In genomic region chr14:64118892-64119291, GRCh38 we compare ENCODE assay signal across 1 cellular context.
TF ChIP-seq lines count a peak whose summit lies in the region.

No MANE protein-coding gene starts in this region.

TF ChIP-seq in liver, 16 proteins besides CTCF, POLR2A, EP300 and RAD21:
- TF ChIP-seq, protein P1, sequence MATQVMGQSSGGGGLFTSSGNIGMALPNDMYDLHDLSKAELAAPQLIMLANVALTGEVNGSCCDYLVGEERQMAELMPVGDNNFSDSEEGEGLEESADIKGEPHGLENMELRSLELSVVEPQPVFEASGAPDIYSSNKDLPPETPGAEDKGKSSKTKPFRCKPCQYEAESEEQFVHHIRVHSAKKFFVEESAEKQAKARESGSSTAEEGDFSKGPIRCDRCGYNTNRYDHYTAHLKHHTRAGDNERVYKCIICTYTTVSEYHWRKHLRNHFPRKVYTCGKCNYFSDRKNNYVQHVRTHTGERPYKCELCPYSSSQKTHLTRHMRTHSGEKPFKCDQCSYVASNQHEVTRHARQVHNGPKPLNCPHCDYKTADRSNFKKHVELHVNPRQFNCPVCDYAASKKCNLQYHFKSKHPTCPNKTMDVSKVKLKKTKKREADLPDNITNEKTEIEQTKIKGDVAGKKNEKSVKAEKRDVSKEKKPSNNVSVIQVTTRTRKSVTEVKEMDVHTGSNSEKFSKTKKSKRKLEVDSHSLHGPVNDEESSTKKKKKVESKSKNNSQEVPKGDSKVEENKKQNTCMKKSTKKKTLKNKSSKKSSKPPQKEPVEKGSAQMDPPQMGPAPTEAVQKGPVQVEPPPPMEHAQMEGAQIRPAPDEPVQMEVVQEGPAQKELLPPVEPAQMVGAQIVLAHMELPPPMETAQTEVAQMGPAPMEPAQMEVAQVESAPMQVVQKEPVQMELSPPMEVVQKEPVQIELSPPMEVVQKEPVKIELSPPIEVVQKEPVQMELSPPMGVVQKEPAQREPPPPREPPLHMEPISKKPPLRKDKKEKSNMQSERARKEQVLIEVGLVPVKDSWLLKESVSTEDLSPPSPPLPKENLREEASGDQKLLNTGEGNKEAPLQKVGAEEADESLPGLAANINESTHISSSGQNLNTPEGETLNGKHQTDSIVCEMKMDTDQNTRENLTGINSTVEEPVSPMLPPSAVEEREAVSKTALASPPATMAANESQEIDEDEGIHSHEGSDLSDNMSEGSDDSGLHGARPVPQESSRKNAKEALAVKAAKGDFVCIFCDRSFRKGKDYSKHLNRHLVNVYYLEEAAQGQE (IDR thresholded peaks at IDR 0.05), result no peak
- TF ChIP-seq, protein P2, sequence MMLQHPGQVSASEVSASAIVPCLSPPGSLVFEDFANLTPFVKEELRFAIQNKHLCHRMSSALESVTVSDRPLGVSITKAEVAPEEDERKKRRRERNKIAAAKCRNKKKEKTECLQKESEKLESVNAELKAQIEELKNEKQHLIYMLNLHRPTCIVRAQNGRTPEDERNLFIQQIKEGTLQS (IDR thresholded peaks at IDR 0.05), result no peak
- TF ChIP-seq ZBTB33 (IDR thresholded peaks at IDR 0.05) (no peak), EGR1 (IDR thresholded peaks at IDR 0.05; ENCODE audit: low read depth in 2 of 2) (no peak), JUND (IDR thresholded peaks at IDR 0.05) (no peak), HNF4A (conservative IDR thresholded peaks at IDR 0.05) (no peak), NR2F2 (IDR thresholded peaks at IDR 0.05) (no peak), TAF1 (conservative IDR thresholded peaks at IDR 0.05) (no peak), YY1 (IDR thresholded peaks at IDR 0.05) (no peak), HNF4G (IDR thresholded peaks at IDR 0.05) (no peak), GABPA (IDR thresholded peaks at IDR 0.05 in 1 of 2, conservative IDR thresholded peaks at IDR 0.05 in 1 of 2) (no peak), FOXA2 (IDR thresholded peaks at IDR 0.05) (no peak), SP1 (IDR thresholded peaks at IDR 0.05) (no peak), FOXA1 (IDR thresholded peaks at IDR 0.05) (no peak), RXRA (IDR thresholded peaks at IDR 0.05) (no peak)
- TF ChIP-seq, protein P3, sequence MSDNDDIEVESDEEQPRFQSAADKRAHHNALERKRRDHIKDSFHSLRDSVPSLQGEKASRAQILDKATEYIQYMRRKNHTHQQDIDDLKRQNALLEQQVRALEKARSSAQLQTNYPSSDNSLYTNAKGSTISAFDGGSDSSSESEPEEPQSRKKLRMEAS (IDR thresholded peaks at IDR 0.05), result no peak
